In genomic region chr1:2313651-2314296, GRCh38 we compare ENCODE assay signal across 9 cellular contexts.
A peak's percentile ranks its signal among the peaks of the same experiment; 100 is the strongest.
DNase-seq lines count a peak whose midpoint lies in the region; ATAC-seq and TF ChIP-seq lines count a peak whose summit lies in the region.
"Had no signal": no experiment of that assay in that cellular context is flagged by ENCODE, and none has a peak within 500 bp of the region (broad histone marks: within the 10 kb centered on the region; RNA-seq: fewer than 3 reads in every experiment).

No MANE protein-coding gene starts in this region.

- H3K9me3 ChIP-seq in cardiac muscle cell (ENCODE audit: low read depth), result no peaks in the 10 kb centered on the region
- H3K9me3 ChIP-seq in mucosa of rectum (ENCODE audit: control insufficient read depth in 2 of 2, low read length in 2 of 2), result no peaks in the 10 kb centered on the region
- H3K9me3 ChIP-seq in aorta (ENCODE audit: control insufficient read depth, low read length), result no peaks in the 10 kb centered on the region

- no peak for ATAC-seq in aorta (ENCODE audit: low FRiP score)
- ATAC-seq in HG03175 (IDR thresholded peaks at IDR 0.05; ENCODE audit: unreplicated experiment), result no peak
- ATAC-seq in HG03354 (IDR thresholded peaks at IDR 0.05; ENCODE audit: poor library complexity, severe bottlenecking, unreplicated experiment), result no peak
- ATAC-seq in HG03432 (IDR thresholded peaks at IDR 0.05; ENCODE audit: unreplicated experiment), result no peak

- DNase-seq in cardiac muscle cell (ENCODE audit: low read depth in 1 of 2, low spot score in 1 of 2), result no peak
- no peak for DNase-seq in cardiac septum (ENCODE audit: low spot score)
- DNase-seq in aorta, result no peak
- DNase-seq: activated CD4-positive, alpha-beta T cell treated with anti-CD3 and anti-CD28 coated beads for 48 hours had no signal

- H3K36me3 Mint-ChIP-seq in dendritic cell treated with granulocyte-macrophage colony-stimulating factor and Interleukin-4, amounts not matched to agents 40 ng/mL and 50 ng/mL, for 4 days (ENCODE audit: low read depth), result peaks cover 22% of the 10 kb centered on the region

- H3K4me1 ChIP-seq in cardiac muscle cell (ENCODE audit: low read depth) (peaks cover 27% of the 10 kb centered on the region), mucosa of rectum (ENCODE audit: control insufficient read depth in 2 of 2, insufficient read depth in 2 of 2, low read length in 2 of 2) (peaks cover 15 to 25% of the 10 kb centered on the region in 2 donors), aorta (ENCODE audit: control insufficient read depth in 1 of 2, insufficient read depth in 2 of 2, low read length in 2 of 2) (no peaks in the 10 kb centered on the region)

- H3K27me3 Mint-ChIP-seq in dendritic cell treated with granulocyte-macrophage colony-stimulating factor and Interleukin-4, amounts not matched to agents 40 ng/mL and 50 ng/mL, for 4 days, result peaks cover 8% of the 10 kb centered on the region

- H3K4me3 ChIP-seq in cardiac muscle cell, result peak overlapping the region; percentile 62
- peak overlapping the region in 1 of 2 donors; percentile 7 for H3K4me3 ChIP-seq in mucosa of rectum (ENCODE audit: low read length in 2 of 2)
- no peak overlapping the region for H3K4me3 ChIP-seq in aorta (ENCODE audit: low read length in 2 of 2)

- intact Hi-C loops in cardiac septum (cut with DNase I), result loop anchor here (2.0 to 10.0 kb wide), 4 partner anchors 71 to 211 kb away; partner anchors contain the start of gene PANK4
- intact Hi-C loops in dendritic cell treated with granulocyte-macrophage colony-stimulating factor and Interleukin-4, amounts not matched to agents 40 ng/mL and 50 ng/mL, for 4 days (cut with micrococcal nuclease), result loop anchor here (2.0 to 5.0 kb wide), 3 partner anchors 13 to 81 kb away; no protein-coding TSS in a partner anchor
- intact Hi-C loops in aorta (cut with DNase I), result loop anchor here (5.0 kb wide), 2 partner anchors 69 to 81 kb away; no protein-coding TSS in a partner anchor

- peak overlapping the region; percentile 90 for H3K27ac Mint-ChIP-seq in dendritic cell treated with granulocyte-macrophage colony-stimulating factor and Interleukin-4, amounts not matched to agents 40 ng/mL and 50 ng/mL, for 4 days

- peak overlapping the region in 1 of 2 donors; percentile 34 for H3K9ac ChIP-seq in mucosa of rectum (ENCODE audit: low read depth in 1 of 2, low read length in 2 of 2)

- H3K27ac ChIP-seq in cardiac muscle cell, result peak overlapping the region; percentile 95
- peak overlapping the region; percentile 51 to 65 for H3K27ac ChIP-seq in mucosa of rectum (ENCODE audit: low read depth in 2 of 2, low read length in 2 of 2)
- H3K27ac ChIP-seq in aorta (ENCODE audit: low read depth in 1 of 2, low read length in 2 of 2), result peak overlapping the region; percentile 4 to 64

- no peaks in the 10 kb centered on the region for H3K27me3 ChIP-seq in cardiac muscle cell
- H3K27me3 ChIP-seq in mucosa of rectum (ENCODE audit: control insufficient read depth in 2 of 2, insufficient read depth in 2 of 2, low read length in 2 of 2), result no peaks in the 10 kb centered on the region
- no peaks in the 10 kb centered on the region for H3K27me3 ChIP-seq in aorta (ENCODE audit: control insufficient read depth in 1 of 2, insufficient read depth in 2 of 2, low read length in 1 of 2)

- TF ChIP-seq CTCF in cardiac muscle cell (IDR thresholded peaks at IDR 0.05; ENCODE audit: low read depth, low read length), result no peak

- H3K4me3 Mint-ChIP-seq in dendritic cell treated with granulocyte-macrophage colony-stimulating factor and Interleukin-4, amounts not matched to agents 40 ng/mL and 50 ng/mL, for 4 days, result peak overlapping the region; percentile 55

- H3K9me3 Mint-ChIP-seq in dendritic cell treated with granulocyte-macrophage colony-stimulating factor and Interleukin-4, amounts not matched to agents 40 ng/mL and 50 ng/mL, for 4 days, result no peaks in the 10 kb centered on the region

- H3K36me3 ChIP-seq in cardiac muscle cell (peaks cover 4% of the 10 kb centered on the region), mucosa of rectum (ENCODE audit: control insufficient read depth in 2 of 2, insufficient read depth in 2 of 2, low read length in 2 of 2) (peaks cover 0 to 1% of the 10 kb centered on the region in 2 donors), aorta (ENCODE audit: control insufficient read depth in 1 of 2, insufficient read depth in 2 of 2, low read length in 1 of 2) (no peaks in the 10 kb centered on the region)

- H3K4me1 Mint-ChIP-seq in dendritic cell treated with granulocyte-macrophage colony-stimulating factor and Interleukin-4, amounts not matched to agents 40 ng/mL and 50 ng/mL, for 4 days (ENCODE audit: low read depth), result peaks cover 57% of the 10 kb centered on the region

- whole genome bisulfite sequencing in aorta, 2 donors, result 40 to 41% methylated on average over 20 of the region's 20 CpGs

Comparison
In these comparisons a context has a peak if more than half of its experiments do, and no peak if none do; other contexts are left out.
1. H3K27ac ChIP-seq: peak in every context shown above with its lines; median percentile 95 in cardiac muscle cell; 58 in mucosa of rectum; 34 in aorta.